ENCODE assay signal across 3 cellular contexts in genomic region chr5:14986413-14986812, GRCh38.
"Had no signal": no experiment of that assay in that cellular context is flagged by ENCODE, and none has a peak within 500 bp of the region (broad histone marks: within the 10 kb centered on the region; RNA-seq: fewer than 3 reads in every experiment).

No MANE protein-coding gene starts in this region.

- H3K4me3 ChIP-seq: K562 had no signal

- DNase-seq: IMR-90 had no signal

- ATAC-seq: HepG2, K562 had no signal
